ENCODE assay signal across 8 cellular contexts in genomic region chr19:50331187-50332013, GRCh38. TPM values are rescaled to one million over a fixed set of nuclear protein-coding genes. Genes with fewer than 3 reads are reported as not detected.
DNase-seq lines count a peak whose midpoint lies in the region; ATAC-seq and TF ChIP-seq lines count a peak whose summit lies in the region.

No MANE protein-coding gene starts in this region.

- peaks cover 7% of the 10 kb centered on the region for H3K36me3 Mint-ChIP-seq in neural progenitor cell

- H4K20me1 ChIP-seq in DND-41 (ENCODE audit: insufficient read depth, low read length) (no peaks in the 10 kb centered on the region), neural progenitor cell (ENCODE audit: low read depth) (peaks cover 27% of the 10 kb centered on the region)

- H2AFZ ChIP-seq in DND-41 (ENCODE audit: low read depth, low read length) (peak overlapping the region; percentile 59), neural progenitor cell (replicated peaks) (no peak overlapping the region)

- DNase-seq in DND-41 (no peak), cerebellar cortex (ENCODE audit: low spot score) (peak; percentile 62), neural progenitor cell (ENCODE audit: low spot score) (peak; percentile 64), NCI-H510A treated with DMSO at 0.1 percent for 48 hours (lab: John Stamatoyannopoulos, UW) (no peak), ureter (ENCODE audit: low spot score) (no peak), NCI-H1048 (lab: John Stamatoyannopoulos, UW) (no peak)

- H3K4me1 Mint-ChIP-seq in neural progenitor cell = peaks cover 54% of the 10 kb centered on the region

- H3K9ac ChIP-seq in DND-41 (ENCODE audit: low read depth, low read length) (peak overlapping the region; percentile 56), HUES64 (ENCODE audit: low read depth, low read length) (peak overlapping the region; percentile 5; the same call in 1 of the 2 replicates), neural progenitor cell (peak overlapping the region; percentile 60)

- peaks cover 38% of the 10 kb centered on the region for H3K27me3 Mint-ChIP-seq in neural progenitor cell (ENCODE audit: insufficient read depth, low read depth)

- ATAC-seq in DND-41 (ENCODE audit: insufficient read depth, low read depth) (peak; percentile 62; the same call in 2 of the 3 replicates), HG03378 (IDR thresholded peaks at IDR 0.05; ENCODE audit: unreplicated experiment) (no peak)

- H3K4me1 ChIP-seq in DND-41 (ENCODE audit: insufficient read depth, low read length) (peaks cover 26% of the 10 kb centered on the region), HUES64 (ENCODE audit: insufficient read depth, low read length) (no peaks in the 10 kb centered on the region), neural progenitor cell (peaks cover 10% of the 10 kb centered on the region)

- no peaks in the 10 kb centered on the region for H3K9me3 ChIP-seq in DND-41 (ENCODE audit: insufficient read depth, low read length, severe bottlenecking)
- peaks cover 25% of the 10 kb centered on the region; the same call in 1 of the 2 replicates for H3K9me3 ChIP-seq in HUES64 (ENCODE audit: insufficient read depth, low read depth, low read length)
- no peaks in the 10 kb centered on the region for H3K9me3 ChIP-seq in neural progenitor cell (ENCODE audit: low read depth)

- peaks cover 13% of the 10 kb centered on the region for H3K9me3 Mint-ChIP-seq in neural progenitor cell

- 41% methylated on average over 10 of the region's 10 CpGs for WGBS in HUES64

- H3F3A ChIP-seq in neural progenitor cell (ENCODE audit: low read depth) = peaks cover 36% of the 10 kb centered on the region

- H3K79me2 ChIP-seq in DND-41 (ENCODE audit: insufficient read depth, low read length) (no peaks in the 10 kb centered on the region), neural progenitor cell (ENCODE audit: low read depth) (peaks cover 16% of the 10 kb centered on the region)

- no peak overlapping the region for H3K27ac Mint-ChIP-seq in neural progenitor cell

- peak overlapping the region; percentile 69 for H3K4me2 ChIP-seq in DND-41 (ENCODE audit: insufficient read depth, low read length)
- H3K4me2 ChIP-seq in neural progenitor cell = peak overlapping the region; percentile 92

- peak overlapping the region; percentile 76 for H3K27ac ChIP-seq in DND-41 (ENCODE audit: low read length)
- H3K27ac ChIP-seq in HUES64 (ENCODE audit: low read depth, low read length) = no peak overlapping the region
- H3K27ac ChIP-seq in neural progenitor cell = no peak overlapping the region

- TF ChIP-seq CTCF in DND-41 (IDR thresholded peaks at IDR 0.05; ENCODE audit: borderline replicate concordance, extremely low read depth, low read length, poor library complexity, severe bottlenecking) (no peak), neural progenitor cell (IDR thresholded peaks at IDR 0.05) (no peak)

- H3K4me3 Mint-ChIP-seq in neural progenitor cell = peak overlapping the region; percentile 92

- H3K36me3 ChIP-seq in DND-41 (ENCODE audit: insufficient read depth, low read length) (no peaks in the 10 kb centered on the region), HUES64 (ENCODE audit: insufficient read depth, low read length) (no peaks in the 10 kb centered on the region), neural progenitor cell (no peaks in the 10 kb centered on the region)

- H3K27me3 ChIP-seq in DND-41 (ENCODE audit: insufficient read depth, low read length, poor library complexity) (no peaks in the 10 kb centered on the region), HUES64 (ENCODE audit: insufficient read depth, low read length) (peaks cover 18% of the 10 kb centered on the region), neural progenitor cell (peaks cover 22% of the 10 kb centered on the region)

- H3K4me3 ChIP-seq in DND-41 (ENCODE audit: low read depth in 1 of 2, low read length in 2 of 2) (peak overlapping the region; percentile 22 to 56; a peak in 3 of 4 replicates), HUES64 (ENCODE audit: low read length) (peak overlapping the region; percentile 56), neural progenitor cell (peak overlapping the region; percentile 62)

RNA-seq across cellular contexts. Expression of gene KCNC3, which starts 2.2 kb away (rescaled TPM):
- polyA plus RNA-seq in HUES64 (2013, experiment 1 of 2) = 2.2 TPM
- polyA plus RNA-seq in HUES64 (2013, experiment 2 of 2) = 2.5 TPM
- total RNA-seq in neural progenitor cell (ENCODE audit: low replicate concordance) (0.41 and 1.2 TPM in 2 replicates), ureter (22.4 TPM)

RNA-seq across cellular contexts. Expression of gene NAPSA, which starts 34.0 kb away (rescaled TPM):
- not detected for polyA plus RNA-seq in HUES64 (2013, experiment 1 of 2)
- polyA plus RNA-seq in HUES64 (2013, experiment 2 of 2) = not detected
- total RNA-seq in neural progenitor cell (ENCODE audit: low replicate concordance) (0.11 and 2.3 TPM in 2 replicates), ureter (1.1 TPM)

RNA-seq across cellular contexts. Expression of gene NR1H2, which starts 44.9 kb away (rescaled TPM):
- 22.2 TPM for polyA plus RNA-seq in HUES64 (2013, experiment 1 of 2)
- polyA plus RNA-seq in HUES64 (2013, experiment 2 of 2) = 22.1 TPM
- 25.4 and 47.2 TPM in 2 replicates for total RNA-seq in neural progenitor cell (ENCODE audit: low replicate concordance)
- total RNA-seq in ureter = 64.5 TPM

RNA-seq across cellular contexts. Expression of gene POLD1, which starts 52.7 kb away (rescaled TPM):
- polyA plus RNA-seq in HUES64 (2013, experiment 1 of 2) = 71.8 TPM
- polyA plus RNA-seq in HUES64 (2013, experiment 2 of 2) = 72.6 TPM
- total RNA-seq in neural progenitor cell (ENCODE audit: low replicate concordance) (36.7 and 123 TPM in 2 replicates), ureter (17.0 TPM)

Comparison
In these comparisons a context has a peak if more than half of its experiments do, and no peak if none do; other contexts are left out.
1. DNase-seq: peak in cerebellar cortex (single experiment) and neural progenitor cell (single experiment); none in DND-41 (single experiment), NCI-H510A treated with DMSO at 0.1 percent for 48 hours (single experiment), ureter (single experiment) and NCI-H1048 (single experiment).
2. H3K9ac ChIP-seq: peak in every context shown above with its lines; median percentile 60 in neural progenitor cell; 56 in DND-41; 5 in HUES64.
3. RNA of gene KCNC3, which starts 2.2 kb away (total RNA-seq): 22.4 TPM in ureter (single experiment); 0.41 to 1.2 TPM in neural progenitor cell; every median in the first group is over 10 times any median in the second.
4. Peak in every context shown above with its lines, with median percentiles within 50 percentile points of each other: H3K4me3 ChIP-seq.